Comparison of ENCODE assay signal across 2 cellular contexts in the genomic region with DNA sequence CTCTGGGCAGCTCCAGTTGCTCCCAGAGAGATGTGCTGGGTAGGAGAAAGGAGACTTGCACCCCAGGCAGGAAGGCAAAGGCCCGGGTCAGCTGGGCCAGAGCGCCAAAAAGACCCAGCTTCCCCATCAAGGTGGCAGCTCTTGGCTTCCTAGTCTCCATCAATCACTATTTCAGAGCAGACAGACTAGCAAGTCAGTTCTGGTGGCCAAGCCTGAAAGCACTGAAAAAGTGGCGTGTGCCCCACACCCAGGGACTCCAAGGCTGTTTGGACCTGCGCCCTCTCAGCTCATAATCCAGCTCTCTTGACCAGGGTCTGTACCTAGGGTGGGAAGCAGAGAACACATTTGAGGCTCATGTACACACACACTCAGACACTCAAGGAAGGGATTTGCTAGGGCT.
TF ChIP-seq lines count a peak whose summit lies in the region.

No MANE protein-coding gene starts in this region.

TF ChIP-seq in liver, 16 proteins besides CTCF, POLR2A, EP300 and RAD21:
- TF ChIP-seq, protein P1, sequence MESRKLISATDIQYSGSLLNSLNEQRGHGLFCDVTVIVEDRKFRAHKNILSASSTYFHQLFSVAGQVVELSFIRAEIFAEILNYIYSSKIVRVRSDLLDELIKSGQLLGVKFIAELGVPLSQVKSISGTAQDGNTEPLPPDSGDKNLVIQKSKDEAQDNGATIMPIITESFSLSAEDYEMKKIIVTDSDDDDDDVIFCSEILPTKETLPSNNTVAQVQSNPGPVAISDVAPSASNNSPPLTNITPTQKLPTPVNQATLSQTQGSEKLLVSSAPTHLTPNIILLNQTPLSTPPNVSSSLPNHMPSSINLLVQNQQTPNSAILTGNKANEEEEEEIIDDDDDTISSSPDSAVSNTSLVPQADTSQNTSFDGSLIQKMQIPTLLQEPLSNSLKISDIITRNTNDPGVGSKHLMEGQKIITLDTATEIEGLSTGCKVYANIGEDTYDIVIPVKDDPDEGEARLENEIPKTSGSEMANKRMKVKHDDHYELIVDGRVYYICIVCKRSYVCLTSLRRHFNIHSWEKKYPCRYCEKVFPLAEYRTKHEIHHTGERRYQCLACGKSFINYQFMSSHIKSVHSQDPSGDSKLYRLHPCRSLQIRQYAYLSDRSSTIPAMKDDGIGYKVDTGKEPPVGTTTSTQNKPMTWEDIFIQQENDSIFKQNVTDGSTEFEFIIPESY (IDR thresholded peaks at IDR 0.05), result no peak
- TF ChIP-seq HNF4G (IDR thresholded peaks at IDR 0.05), result no peak
- no peak for TF ChIP-seq RXRA (IDR thresholded peaks at IDR 0.05)
- no peak for TF ChIP-seq NR2F2 (IDR thresholded peaks at IDR 0.05)

TF ChIP-seq in HepG2, 621 proteins besides CTCF, POLR2A, EP300 and RAD21:
- TF ChIP-seq ZMYM3 (CRISPR knock-in tag; IDR thresholded peaks at IDR 0.05) (no peak), ZNF564 (CRISPR knock-in tag; IDR thresholded peaks at IDR 0.05) (no peak), ZNF747 (CRISPR knock-in tag; IDR thresholded peaks at IDR 0.05; ENCODE audit: borderline replicate concordance) (no peak), NFIC (IDR thresholded peaks at IDR 0.05; ENCODE audit: low read length) (no peak), MATR3 (CRISPR knock-in tag; IDR thresholded peaks at IDR 0.05) (no peak), FOXA1 (IDR thresholded peaks at IDR 0.05) (no peak), FOXA1 (CRISPR knock-in tag; IDR thresholded peaks at IDR 0.05) (no peak), ZNF513 (CRISPR knock-in tag; conservative IDR thresholded peaks at IDR 0.05) (no peak), BCL6 (CRISPR knock-in tag; IDR thresholded peaks at IDR 0.05) (no peak), CREB1 (IDR thresholded peaks at IDR 0.05) (no peak), CREB1 (CRISPR knock-in tag; IDR thresholded peaks at IDR 0.05) (no peak), MXD3 (CRISPR knock-in tag; IDR thresholded peaks at IDR 0.05) (no peak), IRF9 (CRISPR knock-in tag; IDR thresholded peaks at IDR 0.05; ENCODE audit: borderline replicate concordance) (no peak)
- TF ChIP-seq, protein P2, sequence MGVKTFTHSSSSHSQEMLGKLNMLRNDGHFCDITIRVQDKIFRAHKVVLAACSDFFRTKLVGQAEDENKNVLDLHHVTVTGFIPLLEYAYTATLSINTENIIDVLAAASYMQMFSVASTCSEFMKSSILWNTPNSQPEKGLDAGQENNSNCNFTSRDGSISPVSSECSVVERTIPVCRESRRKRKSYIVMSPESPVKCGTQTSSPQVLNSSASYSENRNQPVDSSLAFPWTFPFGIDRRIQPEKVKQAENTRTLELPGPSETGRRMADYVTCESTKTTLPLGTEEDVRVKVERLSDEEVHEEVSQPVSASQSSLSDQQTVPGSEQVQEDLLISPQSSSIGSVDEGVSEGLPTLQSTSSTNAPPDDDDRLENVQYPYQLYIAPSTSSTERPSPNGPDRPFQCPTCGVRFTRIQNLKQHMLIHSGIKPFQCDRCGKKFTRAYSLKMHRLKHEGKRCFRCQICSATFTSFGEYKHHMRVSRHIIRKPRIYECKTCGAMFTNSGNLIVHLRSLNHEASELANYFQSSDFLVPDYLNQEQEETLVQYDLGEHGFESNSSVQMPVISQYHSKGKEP (CRISPR knock-in tag; IDR thresholded peaks at IDR 0.05), result no peak
- TF ChIP-seq, protein P3, sequence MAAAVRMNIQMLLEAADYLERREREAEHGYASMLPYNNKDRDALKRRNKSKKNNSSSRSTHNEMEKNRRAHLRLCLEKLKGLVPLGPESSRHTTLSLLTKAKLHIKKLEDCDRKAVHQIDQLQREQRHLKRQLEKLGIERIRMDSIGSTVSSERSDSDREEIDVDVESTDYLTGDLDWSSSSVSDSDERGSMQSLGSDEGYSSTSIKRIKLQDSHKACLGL (CRISPR knock-in tag; IDR thresholded peaks at IDR 0.05), result no peak
- TF ChIP-seq, protein P4, sequence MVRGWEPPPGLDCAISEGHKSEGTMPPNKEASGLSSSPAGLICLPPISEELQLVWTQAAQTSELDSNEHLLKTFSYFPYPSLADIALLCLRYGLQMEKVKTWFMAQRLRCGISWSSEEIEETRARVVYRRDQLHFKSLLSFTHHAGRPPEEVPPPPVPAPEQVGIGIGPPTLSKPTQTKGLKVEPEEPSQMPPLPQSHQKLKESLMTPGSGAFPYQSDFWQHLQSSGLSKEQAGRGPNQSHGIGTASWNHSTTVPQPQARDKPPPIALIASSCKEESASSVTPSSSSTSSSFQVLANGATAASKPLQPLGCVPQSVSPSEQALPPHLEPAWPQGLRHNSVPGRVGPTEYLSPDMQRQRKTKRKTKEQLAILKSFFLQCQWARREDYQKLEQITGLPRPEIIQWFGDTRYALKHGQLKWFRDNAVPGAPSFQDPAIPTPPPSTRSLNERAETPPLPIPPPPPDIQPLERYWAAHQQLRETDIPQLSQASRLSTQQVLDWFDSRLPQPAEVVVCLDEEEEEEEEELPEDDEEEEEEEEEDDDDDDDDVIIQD (CRISPR knock-in tag; IDR thresholded peaks at IDR 0.05; ENCODE audit: low read depth), result no peak
- TF ChIP-seq, protein P5, sequence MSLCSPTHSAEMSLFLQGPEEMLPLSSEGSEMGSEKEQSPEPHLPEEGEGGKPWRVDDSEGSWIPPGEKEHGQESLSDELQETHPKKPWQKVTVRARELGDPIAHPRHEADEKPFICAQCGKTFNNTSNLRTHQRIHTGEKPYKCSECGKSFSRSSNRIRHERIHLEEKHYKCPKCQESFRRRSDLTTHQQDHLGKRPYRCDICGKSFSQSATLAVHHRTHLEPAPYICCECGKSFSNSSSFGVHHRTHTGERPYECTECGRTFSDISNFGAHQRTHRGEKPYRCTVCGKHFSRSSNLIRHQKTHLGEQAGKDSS (CRISPR knock-in tag; IDR thresholded peaks at IDR 0.05; ENCODE audit: borderline replicate concordance, low read depth), result no peak
- TF ChIP-seq, protein P6, sequence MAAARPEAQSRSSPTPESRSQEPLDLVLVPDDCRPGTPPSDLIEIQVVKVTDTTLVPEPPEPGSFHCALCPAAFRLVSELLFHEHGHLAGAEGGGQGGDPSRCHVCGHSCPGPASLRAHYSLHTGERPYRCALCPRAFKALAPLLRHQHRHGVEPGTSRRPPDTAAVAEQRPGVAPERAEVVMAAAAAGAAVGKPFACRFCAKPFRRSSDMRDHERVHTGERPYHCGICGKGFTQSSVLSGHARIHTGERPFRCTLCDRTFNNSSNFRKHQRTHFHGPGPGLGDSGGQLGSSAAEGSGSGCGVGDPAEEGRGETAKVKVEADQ (CRISPR knock-in tag; IDR thresholded peaks at IDR 0.05; ENCODE audit: borderline replicate concordance), result no peak
